In genomic region chr5:31470608-31471007, GRCh38 we compare ENCODE assay signal across 12 cellular contexts.
DNase-seq lines count a peak whose midpoint lies in the region; ATAC-seq, FAIRE-seq and TF ChIP-seq lines count a peak whose summit lies in the region.
"Had no signal": no experiment of that assay in that cellular context is flagged by ENCODE, and none has a peak within 500 bp of the region (broad histone marks: within the 10 kb centered on the region; RNA-seq: fewer than 3 reads in every experiment).

No MANE protein-coding gene starts in this region.

- no peaks in the 10 kb centered on the region for H3K9me3 Mint-ChIP-seq in activated naive CD4-positive, alpha-beta T cell treated with anti-CD3 and anti-CD28 coated beads, Interleukin-2, amount 50 U/mL, for 72 hours
- H3K9me3 Mint-ChIP-seq in Caco-2 (ENCODE audit: unreplicated experiment) = no peaks in the 10 kb centered on the region

- peak; percentile 98 for FAIRE-seq in RCC 7860 (lab: Jason Lieb, UNC)

- H3K27ac ChIP-seq in gastroesophageal sphincter (no peak overlapping the region), sigmoid colon (no peak overlapping the region)
- H3K27ac ChIP-seq: RWPE1, upper lobe of left lung had no signal

- no peak overlapping the region for H3K27ac Mint-ChIP-seq in activated naive CD4-positive, alpha-beta T cell treated with anti-CD3 and anti-CD28 coated beads, Interleukin-2, amount 50 U/mL, for 72 hours
- no peak overlapping the region for H3K27ac Mint-ChIP-seq in Caco-2 (ENCODE audit: unreplicated experiment)
- H3K27ac Mint-ChIP-seq: activated CD4-positive, alpha-beta T cell treated with anti-CD3 and anti-CD28 coated beads for 36 hours had no signal

- no peaks in the 10 kb centered on the region for H3K27me3 ChIP-seq in gastroesophageal sphincter
- H3K27me3 ChIP-seq in sigmoid colon = no peaks in the 10 kb centered on the region
- no peaks in the 10 kb centered on the region for H3K27me3 ChIP-seq in Caco-2 (replicated peaks; ENCODE audit: control insufficient read depth, insufficient read depth, low read length)
- H3K27me3 ChIP-seq: upper lobe of left lung had no signal

- CTCF ChIA-PET in Caco-2 (lab: Charles Lee) = no interaction called here

- H3K9me3 ChIP-seq in gastroesophageal sphincter = no peaks in the 10 kb centered on the region
- no peaks in the 10 kb centered on the region for H3K9me3 ChIP-seq in sigmoid colon
- H3K9me3 ChIP-seq in Caco-2 = no peaks in the 10 kb centered on the region
- H3K9me3 ChIP-seq: upper lobe of left lung had no signal

- TF ChIP-seq EP300 in gastroesophageal sphincter (IDR thresholded peaks at IDR 0.05) (no peak), sigmoid colon (IDR thresholded peaks at IDR 0.05) (no peak)

- no peaks in the 10 kb centered on the region for H3K27me3 Mint-ChIP-seq in Caco-2 (ENCODE audit: insufficient read depth, unreplicated experiment)
- H3K27me3 Mint-ChIP-seq: activated CD4-positive, alpha-beta T cell treated with anti-CD3 and anti-CD28 coated beads for 36 hours had no signal

- H3K4me3 ChIP-seq in gastroesophageal sphincter = no peak overlapping the region
- no peak overlapping the region for H3K4me3 ChIP-seq in sigmoid colon
- no peak overlapping the region for H3K4me3 ChIP-seq in Caco-2 (ENCODE audit: low read depth, low read length)
- H3K4me3 ChIP-seq: upper lobe of left lung had no signal

- H3K4me1 Mint-ChIP-seq in Caco-2 (ENCODE audit: low read depth, unreplicated experiment) = no peaks in the 10 kb centered on the region
- H3K4me1 Mint-ChIP-seq: activated CD4-positive, alpha-beta T cell treated with anti-CD3 and anti-CD28 coated beads for 36 hours had no signal

- H3K36me3 ChIP-seq in gastroesophageal sphincter (peaks cover 0 to 56% of the 10 kb centered on the region in 2 donors), sigmoid colon (peaks cover 0 to 31% (median 11%) of the 10 kb centered on the region in 4 donors), Caco-2 (ENCODE audit: control insufficient read depth, insufficient read depth, low read length) (peaks cover 2% of the 10 kb centered on the region; the same call in 1 of the 2 replicates)

- no peak overlapping the region for H3K4me3 Mint-ChIP-seq in Caco-2 (ENCODE audit: unreplicated experiment)
- H3K4me3 Mint-ChIP-seq: activated CD4-positive, alpha-beta T cell treated with anti-CD3 and anti-CD28 coated beads for 36 hours had no signal

- POLR2A ChIA-PET in Caco-2 (lab: Charles Lee) = interaction anchor here (0.6 kb wide), 1 partner anchor 63 kb away, joined by 3 read pairs; no protein-coding TSS in a partner anchor

- intact Hi-C loops in sigmoid colon (cut with DNase I) = no loop called here
- intact Hi-C loops in Caco-2 (cut with micrococcal nuclease; ENCODE audit: unreplicated experiment) = no loop called here

- no peak for TF ChIP-seq CTCF in gastroesophageal sphincter (IDR thresholded peaks at IDR 0.05)
- no peak for TF ChIP-seq CTCF in sigmoid colon (IDR thresholded peaks at IDR 0.05)
- TF ChIP-seq CTCF in Caco-2 (IDR thresholded peaks at IDR 0.05; ENCODE audit: insufficient read depth in 1 of 2, low read depth in 1 of 2, low read length in 1 of 2, severe bottlenecking in 1 of 2, unreplicated experiment in 1 of 2) = no peak

- 0 to 39% methylated on average over 1 to 5 of the region's 5 CpGs for WGBS in gastroesophageal sphincter (ENCODE audit: low coverage in 1 of 2), 2 donors
- 64 to 71% methylated on average over 5 of the region's 5 CpGs for WGBS in sigmoid colon, 2 donors

- peak; percentile 68 for ATAC-seq in GM18868 (IDR thresholded peaks at IDR 0.05; ENCODE audit: unreplicated experiment)
- ATAC-seq in gastroesophageal sphincter = peak; percentile 63
- no peak for ATAC-seq in activated naive CD4-positive, alpha-beta T cell treated with anti-CD3 and anti-CD28 coated beads, Interleukin-2, amount 50 U/mL, for 72 hours
- no peak for ATAC-seq in GM19035 (IDR thresholded peaks at IDR 0.05; ENCODE audit: unreplicated experiment)
- ATAC-seq: activated CD4-positive, alpha-beta T cell treated with anti-CD3 and anti-CD28 coated beads for 36 hours had no signal

- H3K4me1 ChIP-seq in gastroesophageal sphincter (peaks cover 0 to 14% (median 5%) of the 10 kb centered on the region in 3 donors), sigmoid colon (peaks cover 0 to 8% (median 0%) of the 10 kb centered on the region in 4 donors), Caco-2 (no peaks in the 10 kb centered on the region)

- no TSS peak for BruUV-seq in Caco-2 (replicated peaks; lab: Mats Ljungman, UMichigan)

- peaks cover 44 to 45% of the 10 kb centered on the region in 2 donors for H3K36me3 Mint-ChIP-seq in activated naive CD4-positive, alpha-beta T cell treated with anti-CD3 and anti-CD28 coated beads, Interleukin-2, amount 50 U/mL, for 72 hours
- peaks cover 16% of the 10 kb centered on the region for H3K36me3 Mint-ChIP-seq in Caco-2 (ENCODE audit: insufficient read depth, unreplicated experiment)

- peak; percentile 74 for DNase-seq in RCC 7860 (ENCODE audit: low spot score)
- peak; percentile 74 for DNase-seq in sigmoid colon
- DNase-seq in activated naive CD4-positive, alpha-beta T cell treated with anti-CD3 and anti-CD28 coated beads, Interleukin-2, amount 50 U/mL, for 72 hours (ENCODE audit: low spot score in 2 of 2) = no peak
- no peak for DNase-seq in Caco-2
- no peak for DNase-seq in middle frontal gyrus (ENCODE audit: extremely low spot score, low spot score)
- DNase-seq: activated CD4-positive, alpha-beta T cell treated with anti-CD3 and anti-CD28 coated beads for 36 hours; activated naive CD4-positive, alpha-beta T cell had no signal

- no peak for TF ChIP-seq POLR2A in gastroesophageal sphincter (IDR thresholded peaks at IDR 0.05)
- TF ChIP-seq POLR2A in sigmoid colon (IDR thresholded peaks at IDR 0.05) = no peak

Comparison
In these comparisons a context has a peak if more than half of its experiments do, and no peak if none do; other contexts are left out.
1. ATAC-seq: peak in GM18868 (single experiment) and gastroesophageal sphincter (single experiment); none in activated naive CD4-positive, alpha-beta T cell treated with anti-CD3 and anti-CD28 coated beads, Interleukin-2, amount 50 U/mL, for 72 hours (0 of 2) and GM19035 (single experiment).
2. DNase-seq: peak in RCC 7860 (single experiment) and sigmoid colon (single experiment); none in activated naive CD4-positive, alpha-beta T cell treated with anti-CD3 and anti-CD28 coated beads, Interleukin-2, amount 50 U/mL, for 72 hours (0 of 2), Caco-2 (0 of 2) and middle frontal gyrus (single experiment).